Comparison of ENCODE assay signal across 32 cellular contexts in the genomic region with DNA sequence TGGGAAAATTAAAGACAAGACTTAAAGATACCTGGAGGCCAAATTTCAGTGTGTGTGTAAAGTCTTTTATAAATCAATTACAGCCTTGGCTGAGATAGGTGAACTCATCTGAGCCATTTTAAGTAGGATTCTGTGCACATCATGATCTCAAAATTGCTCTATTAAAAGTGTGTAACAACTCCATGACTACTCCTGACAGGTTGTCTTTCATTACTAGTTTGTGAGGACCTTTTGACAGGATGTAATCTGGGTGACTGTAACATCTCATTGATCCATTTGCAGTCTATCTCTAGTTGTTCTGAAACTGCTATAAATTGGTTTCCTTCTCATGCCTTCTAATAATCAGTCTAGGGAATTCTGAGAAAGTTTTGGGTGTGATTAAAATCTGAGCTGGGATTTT.
"Had no signal": no experiment of that assay in that cellular context is flagged by ENCODE, and none has a peak within 500 bp of the region (broad histone marks: within the 10 kb centered on the region; RNA-seq: fewer than 3 reads in every experiment).

No MANE protein-coding gene starts in this region.

- H3K9me3 ChIP-seq: ascending aorta had no signal

- H3K4me3 ChIP-seq: adrenal gland, ascending aorta, body of pancreas, breast epithelium, cardiac muscle cell had no signal

- DNase-seq: activated effector memory CD4-positive, alpha-beta T cell treated with anti-CD3 and anti-CD28 coated beads, Interleukin-2, amount 50 U/mL, for 16 hours; activated effector memory CD4-positive, alpha-beta T cell treated with Interleukin-2 at 50 U/mL for 16 hours; activated gamma-delta T cell; activated gamma-delta T cell treated with Interleukin-2 at 50 U/mL for 16 hours; activated naive CD4-positive, alpha-beta T cell; activated naive CD4-positive, alpha-beta T cell treated with anti-CD3 and anti-CD28 coated beads for 36 hours; activated naive CD4-positive, alpha-beta T cell treated with anti-CD3 and anti-CD28 coated beads, Interleukin-2, amount 10 ng/mL, durations not matched to agents 7 days and 5 days; activated naive CD4-positive, alpha-beta T cell treated with anti-CD3 and anti-CD28 coated beads, Interleukin-2, amount 50 U/mL, for 16 hours; activated naive CD4-positive, alpha-beta T cell treated with Interleukin-2 at 50 U/mL for 16 hours; activated naive CD8-positive, alpha-beta T cell treated with anti-CD3 and anti-CD28 coated beads for 36 hours; activated naive CD8-positive, alpha-beta T cell treated with anti-CD3 and anti-CD28 coated beads, Interleukin-2, amount 10 ng/mL, durations not matched to agents 7 days and 5 days; activated naive CD8-positive, alpha-beta T cell treated with anti-CD3 and anti-CD28 coated beads, Interleukin-2, amount 50 U/mL, for 24 hours; activated T-cell treated with anti-CD3 and anti-CD28 coated beads, Interleukin-2, amount 50 U/mL, for 1 hour; activated T-cell treated with anti-CD3 and anti-CD28 coated beads, Interleukin-2, amount 50 U/mL, for 24 hours; activated T-cell treated with anti-CD3 and anti-CD28 coated beads, Interleukin-2, amount 50 U/mL, for 4 hours; activated T-cell treated with anti-CD3 and anti-CD28 coated beads, Interleukin-2, amount 50 U/mL, for 48 hours; activated T-cell treated with anti-CD3 and anti-CD28 coated beads, Interleukin-2, amount 50 U/mL, for 72 hours; adrenal gland; amniotic stem cell; amygdala; anterior cingulate cortex; aorta; body of pancreas; brain microvascular endothelial cell; caudate nucleus; central memory CD4-positive, alpha-beta T cell; cerebellar nuclear complex had no signal

- H3K27me3 ChIP-seq: adrenal gland, ascending aorta, body of pancreas, brain microvascular endothelial cell, breast epithelium, cardiac muscle cell had no signal

- ATAC-seq: activated naive CD4-positive, alpha-beta T cell treated with anti-CD3 and anti-CD28 coated beads, Interleukin-2, amount 50 U/mL, for 72 hours; activated naive CD8-positive, alpha-beta T cell treated with anti-CD3 and anti-CD28 coated beads, Interleukin-2, amount 50 U/mL, for 24 hours; activated T-cell treated with anti-CD3 and anti-CD28 coated beads, Interleukin-2, amount 50 U/mL, for 4 hours; activated T-cell treated with anti-CD3 and anti-CD28 coated beads, Interleukin-2, amount 50 U/mL, for 72 hours; activated T-helper 17 cell treated with anti-CD3 and anti-CD28 coated beads, Interleukin-2, amount 50 U/mL, for 72 hours; body of pancreas had no signal

- H3K36me3 ChIP-seq: adrenal gland, ascending aorta, brain microvascular endothelial cell, breast epithelium, cardiac muscle cell had no signal

- H3K27ac ChIP-seq: adrenal gland, ascending aorta, body of pancreas, brain microvascular endothelial cell, breast epithelium, cardiac muscle cell had no signal
